Comparison of ENCODE assay signal across 15 cellular contexts in genomic region chr4:138259801-138260200, GRCh38.
DNase-seq lines count a peak whose midpoint lies in the region; ATAC-seq and TF ChIP-seq lines count a peak whose summit lies in the region.
"Had no signal": no experiment of that assay in that cellular context is flagged by ENCODE, and none has a peak within 500 bp of the region (broad histone marks: within the 10 kb centered on the region; RNA-seq: fewer than 3 reads in every experiment).

No MANE protein-coding gene starts in this region.

- TF ChIP-seq CTCF in RWPE2 (IDR thresholded peaks at IDR 0.05; ENCODE audit: poor library complexity, severe bottlenecking): no peak
- TF ChIP-seq CTCF in epithelial cell of esophagus (IDR thresholded peaks at IDR 0.05; ENCODE audit: insufficient read depth, low read depth, low read length, missing control alignments): no peak
- TF ChIP-seq CTCF in retinal pigment epithelial cell (conservative IDR thresholded peaks at IDR 0.05; ENCODE audit: low read depth, low read length): no peak
- no peak for TF ChIP-seq CTCF in WERI-Rb-1 (IDR thresholded peaks at IDR 0.05; ENCODE audit: low read depth, low read length)

- no peaks in the 10 kb centered on the region for H3K27me3 ChIP-seq in RWPE2 (ENCODE audit: insufficient read depth, poor library complexity, severe bottlenecking)
- no peaks in the 10 kb centered on the region for H3K27me3 ChIP-seq in WERI-Rb-1 (ENCODE audit: insufficient read depth, low read depth, severe bottlenecking)
- H3K27me3 ChIP-seq: tibial nerve had no signal

- H3K27ac ChIP-seq in RWPE2 (ENCODE audit: poor library complexity, severe bottlenecking) (peak overlapping the region; percentile 92), WERI-Rb-1 (no peak overlapping the region)
- H3K27ac ChIP-seq: tibial nerve had no signal

- peak; percentile 80 for ATAC-seq in RWPE2 (ENCODE audit: low read depth)

- DNase-seq in DMS53 (lab: John Stamatoyannopoulos, UW) (peak; percentile 4), DMS53 treated with DMSO at 0.1 percent for 48 hours (lab: John Stamatoyannopoulos, UW; ENCODE audit: unreplicated experiment) (no peak), RWPE2 (ENCODE audit: low spot score) (no peak), epithelial cell of esophagus (ENCODE audit: low read depth) (peak; percentile 92), retinal pigment epithelial cell (ENCODE audit: low read depth) (peak; percentile 90), NCI-H146 treated with DMSO at 0.1 percent for 48 hours (lab: John Stamatoyannopoulos, UW; ENCODE audit: unreplicated experiment) (no peak), WERI-Rb-1 (no peak)
- DNase-seq in activated T-cell treated with anti-CD3 and anti-CD28 coated beads, Interleukin-2, amount 50 U/mL, for 1 hour: no peak
- DNase-seq: 8988T; activated CD4-positive, alpha-beta T cell treated with anti-CD3 and anti-CD28 coated beads, Interleukin-2, amount 50 U/mL, for 1 hour; activated effector memory CD4-positive, alpha-beta T cell treated with anti-CD3 and anti-CD28 coated beads, Interleukin-2, amount 50 U/mL, for 16 hours; Caco-2; Karpas-422; NCI-H2171 treated with DMSO at 0.1 percent for 48 hours had no signal

- H3K36me3 ChIP-seq in RWPE2 (ENCODE audit: low read depth) (no peaks in the 10 kb centered on the region), WERI-Rb-1 (no peaks in the 10 kb centered on the region)
- H3K36me3 ChIP-seq: tibial nerve had no signal

- H3K4me1 ChIP-seq in RWPE2 (ENCODE audit: insufficient read depth, poor library complexity, severe bottlenecking): peaks cover 49% of the 10 kb centered on the region
- H3K4me1 ChIP-seq: tibial nerve had no signal

- no peaks in the 10 kb centered on the region for H3K9me3 ChIP-seq in RWPE2 (ENCODE audit: severe bottlenecking)
- no peaks in the 10 kb centered on the region for H3K9me3 ChIP-seq in WERI-Rb-1 (ENCODE audit: severe bottlenecking)
- H3K9me3 ChIP-seq: Caco-2, tibial nerve had no signal

- H3K4me3 ChIP-seq in RWPE2 (ENCODE audit: severe bottlenecking) (no peak overlapping the region), epithelial cell of esophagus (ENCODE audit: low read length) (no peak overlapping the region), retinal pigment epithelial cell (ENCODE audit: low read length) (no peak overlapping the region), WERI-Rb-1 (ENCODE audit: low read depth, low read length) (no peak overlapping the region)
- H3K4me3 ChIP-seq: tibial nerve had no signal

Comparison
In these comparisons a context has a peak if more than half of its experiments do, and no peak if none do; other contexts are left out.
1. DNase-seq: peak in DMS53 (single experiment), epithelial cell of esophagus (single experiment) and retinal pigment epithelial cell (single experiment); none in DMS53 treated with DMSO at 0.1 percent for 48 hours (single experiment), RWPE2 (single experiment), NCI-H146 treated with DMSO at 0.1 percent for 48 hours (single experiment), WERI-Rb-1 (single experiment) and activated T-cell treated with anti-CD3 and anti-CD28 coated beads, Interleukin-2, amount 50 U/mL, for 1 hour (single experiment).